24 cellular contexts compared by ENCODE assay signal in genomic region chr4:182888894-182889293, GRCh38.
"Had no signal": no experiment of that assay in that cellular context is flagged by ENCODE, and none has a peak within 500 bp of the region (broad histone marks: within the 10 kb centered on the region; RNA-seq: fewer than 3 reads in every experiment).

No MANE protein-coding gene starts in this region.

- ATAC-seq: HepG2 had no signal

- DNase-seq: IMR-90, Karpas-422, KG1, MG63, NCI-H1092, NCI-H1105 treated with DMSO at 0.1 percent for 48 hours, NCI-H1417 treated with DMSO at 0.1 percent for 48 hours, NCI-H146, NCI-H1694 treated with DMSO at 0.1 percent for 48 hours, NCI-H1930, NCI-H2081, NCI-H2171, NCI-H226, NCI-H446, NCI-H510A, NCI-H524 treated with DMSO at 0.1 percent for 48 hours, NCI-H69, NCI-H774, Right ventricle myocardium superior, RPMI8226, SIG-M5 had no signal

- H3K27me3 ChIP-seq: MG63, SJSA1 had no signal

- H3K9me3 ChIP-seq: MG63, SJSA1 had no signal

- H3K4me3 ChIP-seq: MG63, SJSA1, SK-N-MC had no signal

- H3K4me1 ChIP-seq: SJSA1 had no signal

- H3K27ac ChIP-seq: SJSA1, SK-N-MC had no signal
